32 cellular contexts compared by ENCODE assay signal in the genomic region with DNA sequence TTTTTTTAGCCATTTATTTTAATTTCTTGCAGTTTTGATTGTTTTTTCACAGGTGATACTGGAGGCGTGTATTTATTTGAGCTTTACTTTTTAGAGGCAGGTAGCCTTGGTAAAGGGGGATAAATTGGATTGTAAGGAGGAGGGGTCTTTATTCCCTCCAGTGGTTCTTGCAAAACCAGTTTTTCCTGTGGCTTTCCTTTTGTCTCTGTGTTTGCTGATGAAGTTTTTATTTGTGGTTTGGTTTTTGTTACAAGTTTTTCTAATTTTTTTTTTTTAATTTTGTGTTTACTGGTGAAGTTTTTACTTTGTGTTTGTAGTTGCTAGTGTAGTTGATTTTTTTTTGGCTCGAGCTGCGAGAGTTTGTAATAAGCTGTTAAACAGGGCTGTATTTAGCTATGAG.
"Had no signal": no experiment of that assay in that cellular context is flagged by ENCODE, and none has a peak within 500 bp of the region (broad histone marks: within the 10 kb centered on the region; RNA-seq: fewer than 3 reads in every experiment).

No MANE protein-coding gene starts in this region.

- FAIRE-seq: colon had no signal

- H3K4me1 ChIP-seq: Peyer's patch had no signal

- H3K27me3 ChIP-seq: brain microvascular endothelial cell, Peyer's patch had no signal

- H3K9ac ChIP-seq: KMS-11 had no signal

- H3K27ac ChIP-seq: brain microvascular endothelial cell, KMS-11, Peyer's patch, RWPE1 had no signal

- H3K36me3 ChIP-seq: brain microvascular endothelial cell, Peyer's patch had no signal

- H3K4me3 ChIP-seq: Peyer's patch had no signal

- DNase-seq: activated B cell treated with CpG ODN at 0.5 μM for 24 hours; activated CD4-positive, alpha-beta memory T cell treated with anti-CD3 and anti-CD28 coated beads, Interleukin-2, amount 10 ng/mL, durations not matched to agents 7 days and 5 days; activated CD4-positive, alpha-beta T cell treated with anti-CD3 and anti-CD28 coated beads for 48 hours; activated CD4-positive, CD25-positive, alpha-beta regulatory T cell treated with anti-CD3 and anti-CD28 coated beads, Interleukin-2, amount 50 U/mL, for 72 hours; activated CD8-positive, alpha-beta memory T cell treated with anti-CD3 and anti-CD28 coated beads for 24 hours; activated CD8-positive, alpha-beta memory T cell treated with anti-CD3 and anti-CD28 coated beads, Interleukin-2, amount 10 ng/mL, durations not matched to agents 7 days and 5 days; activated CD8-positive, alpha-beta memory T cell treated with anti-CD3 and anti-CD28 coated beads, Interleukin-2, amount 50 U/mL, for 48 hours; activated effector memory CD4-positive, alpha-beta T cell treated with Interleukin-2 at 50 U/mL for 16 hours; activated naive CD4-positive, alpha-beta T cell treated with anti-CD3 and anti-CD28 coated beads, Interleukin-2, amount 10 ng/mL, durations not matched to agents 7 days and 5 days; activated naive CD8-positive, alpha-beta T cell treated with anti-CD3 and anti-CD28 coated beads, Interleukin-2, amount 50 U/mL, for 24 hours; activated T-cell treated with anti-CD3 and anti-CD28 coated beads, Interleukin-2, amount 50 U/mL, for 48 hours; amniotic stem cell; aorta; brain microvascular endothelial cell; central memory CD4-positive, alpha-beta T cell; MM.1S; MV-4-11; NCI-H1092; NCI-H1417 treated with DMSO at 0.1 percent for 48 hours; NCI-H187 treated with DMSO at 0.1 percent for 48 hours; NCI-H2081; NCI-H2171; NCI-H2227 treated with DMSO at 0.1 percent for 48 hours; NCI-H510A treated with DMSO at 0.1 percent for 48 hours; NCI-H69; NK-92 treated with Interleukin-12 subunit alpha and Interleukin-12 subunit beta, amount 100 ng/mL, for 24 hours; PC-3; Peyer's patch; SIG-M5 had no signal

- H3K4me2 ChIP-seq: KMS-11 had no signal
